Comparison of ENCODE assay signal across 20 cellular contexts in the genomic region with DNA sequence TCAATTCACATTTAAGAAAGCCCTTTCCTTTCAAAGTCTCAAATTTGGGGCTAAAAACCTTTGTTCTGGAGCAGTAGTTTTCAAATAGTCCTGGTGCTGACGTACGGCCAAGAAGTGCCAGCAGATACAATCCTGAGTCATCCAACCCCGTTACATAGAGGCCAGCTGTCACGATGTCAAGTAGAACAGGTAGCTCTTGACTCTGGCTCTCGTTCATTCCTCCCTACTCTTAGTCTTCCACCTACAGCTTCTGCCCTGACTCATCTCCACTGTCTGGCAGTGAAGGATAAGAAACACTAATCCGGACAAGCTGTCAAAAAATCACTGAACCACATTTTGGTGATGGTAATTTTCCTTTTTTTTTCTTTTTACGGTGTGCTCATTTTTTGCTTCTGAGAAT.
DNase-seq lines count a peak whose midpoint lies in the region; TF ChIP-seq lines count a peak whose summit lies in the region.
"Had no signal": no experiment of that assay in that cellular context is flagged by ENCODE, and none has a peak within 500 bp of the region (broad histone marks: within the 10 kb centered on the region; RNA-seq: fewer than 3 reads in every experiment).

No MANE protein-coding gene starts in this region.

- peaks cover 8% of the 10 kb centered on the region for H3K4me1 ChIP-seq in mammary epithelial cell (ENCODE audit: insufficient read depth, low read length)

- intact Hi-C loops in mammary epithelial cell (cut with micrococcal nuclease): no loop called here

- H3K27ac ChIP-seq in mammary epithelial cell (ENCODE audit: insufficient read depth, low read depth, low read length): no peak overlapping the region
- H3K27ac ChIP-seq: SK-N-MC, VCaP had no signal

- in situ Hi-C loops in mammary epithelial cell (cut with MboI; ENCODE audit: low sequenced_read_pairs in 2 of 2): no loop called here

- peak; percentile 19 for DNase-seq in AG10803 (ENCODE audit: low read depth)
- peak; percentile 10 for DNase-seq in MG63
- peak; percentile 78 for DNase-seq in mammary epithelial cell
- DNase-seq in middle frontal gyrus (ENCODE audit: extremely low spot score, low spot score): peak; percentile 9
- no peak for DNase-seq in Kasumi-1 (lab: John Stamatoyannopoulos, UW)
- no peak for DNase-seq in HUDEP-2 (lab: John Stamatoyannopoulos, UW; ENCODE audit: unreplicated experiment in 76 of 76)
- DNase-seq in NCI-H2081 (lab: John Stamatoyannopoulos, UW): no peak
- no peak for DNase-seq in SKM-1 treated with dmso at 0.1 percent for 144 hours (lab: John Stamatoyannopoulos, UW; ENCODE audit: unreplicated experiment)
- DNase-seq: activated CD4-positive, alpha-beta T cell treated with anti-CD3 and anti-CD28 coated beads for 48 hours; activated naive CD4-positive, alpha-beta T cell treated with anti-CD3 and anti-CD28 coated beads for 36 hours; activated T-cell treated with anti-CD3 and anti-CD28 coated beads, Interleukin-2, amount 50 U/mL, for 72 hours; amniotic stem cell; DMS79 treated with DMSO at 0.1 percent for 48 hours; HCEC 1CT; kidney glomerular epithelial cell; NCI-H1105 treated with DMSO at 0.1 percent for 48 hours; NCI-H2081 treated with DMSO at 0.1 percent for 48 hours; NCI-H510A had no signal

- H4K20me1 ChIP-seq in mammary epithelial cell (ENCODE audit: insufficient read depth, low read length): no peaks in the 10 kb centered on the region

- WGBS in mammary epithelial cell (ENCODE audit: low coverage, missing lambda C conversion rate): 4% methylated on average over 7 of the region's 7 CpGs

- H3K4me3 ChIP-seq in AG10803 (ENCODE audit: low read length) (no peak overlapping the region), MG63 (no peak overlapping the region), mammary epithelial cell (replicated peaks in 1 of 3; ENCODE audit: insufficient read depth in 1 of 3, low read depth in 2 of 3, low read length in 3 of 3) (no peak overlapping the region)
- H3K4me3 ChIP-seq: SK-N-MC had no signal

- H3K9me3 ChIP-seq in MG63 (no peaks in the 10 kb centered on the region), mammary epithelial cell (replicated peaks; ENCODE audit: insufficient read depth, low read length) (no peaks in the 10 kb centered on the region)

- no peaks in the 10 kb centered on the region for H3K79me2 ChIP-seq in mammary epithelial cell (ENCODE audit: insufficient read depth, low read length)

- no peak overlapping the region for H3K9ac ChIP-seq in mammary epithelial cell (ENCODE audit: insufficient read depth, low read length)

- CTCF ChIA-PET in mammary epithelial cell (lab: Charles Lee; ENCODE audit: low non-redundant PET): interaction anchor here (0.6 kb wide), 1 partner anchor 189 kb away, joined by 4 read pairs; no protein-coding TSS in a partner anchor

- BruUV-seq in mammary epithelial cell (replicated peaks; lab: Mats Ljungman, UMichigan): TSS peak; percentile 99

- TF ChIP-seq CTCF in AG10803 (conservative IDR thresholded peaks at IDR 0.05; ENCODE audit: low read length): no peak
- TF ChIP-seq CTCF in mammary epithelial cell (conservative IDR thresholded peaks at IDR 0.05 in 1 of 2, IDR thresholded peaks at IDR 0.05 in 1 of 2; ENCODE audit: extremely low read depth in 1 of 2, insufficient read depth in 1 of 2, low read depth in 1 of 2, low read length in 2 of 2): no peak

- dilution Hi-C loops in mammary epithelial cell (cut with HindIII; ENCODE audit: low sequenced_read_pairs): no loop called here

- H3K36me3 ChIP-seq in MG63 (no peaks in the 10 kb centered on the region), mammary epithelial cell (ENCODE audit: insufficient read depth, low read length) (no peaks in the 10 kb centered on the region)

- H2AFZ ChIP-seq in mammary epithelial cell (ENCODE audit: low read depth, low read length): no peak overlapping the region

- peak overlapping the region; percentile 11 for H3K4me2 ChIP-seq in mammary epithelial cell (ENCODE audit: insufficient read depth, low read depth, low read length)

- H3K27me3 ChIP-seq in MG63 (no peaks in the 10 kb centered on the region), mammary epithelial cell (ENCODE audit: insufficient read depth, low read length) (no peaks in the 10 kb centered on the region)

Comparison
In these comparisons a context has a peak if more than half of its experiments do, and no peak if none do; other contexts are left out.
1. DNase-seq: peak in AG10803 (single experiment), MG63 (single experiment), mammary epithelial cell (single experiment) and middle frontal gyrus (single experiment); none in Kasumi-1 (0 of 2), HUDEP-2 (0 of 76), NCI-H2081 (0 of 2) and SKM-1 treated with dmso at 0.1 percent for 144 hours (single experiment).